In the genomic region with DNA sequence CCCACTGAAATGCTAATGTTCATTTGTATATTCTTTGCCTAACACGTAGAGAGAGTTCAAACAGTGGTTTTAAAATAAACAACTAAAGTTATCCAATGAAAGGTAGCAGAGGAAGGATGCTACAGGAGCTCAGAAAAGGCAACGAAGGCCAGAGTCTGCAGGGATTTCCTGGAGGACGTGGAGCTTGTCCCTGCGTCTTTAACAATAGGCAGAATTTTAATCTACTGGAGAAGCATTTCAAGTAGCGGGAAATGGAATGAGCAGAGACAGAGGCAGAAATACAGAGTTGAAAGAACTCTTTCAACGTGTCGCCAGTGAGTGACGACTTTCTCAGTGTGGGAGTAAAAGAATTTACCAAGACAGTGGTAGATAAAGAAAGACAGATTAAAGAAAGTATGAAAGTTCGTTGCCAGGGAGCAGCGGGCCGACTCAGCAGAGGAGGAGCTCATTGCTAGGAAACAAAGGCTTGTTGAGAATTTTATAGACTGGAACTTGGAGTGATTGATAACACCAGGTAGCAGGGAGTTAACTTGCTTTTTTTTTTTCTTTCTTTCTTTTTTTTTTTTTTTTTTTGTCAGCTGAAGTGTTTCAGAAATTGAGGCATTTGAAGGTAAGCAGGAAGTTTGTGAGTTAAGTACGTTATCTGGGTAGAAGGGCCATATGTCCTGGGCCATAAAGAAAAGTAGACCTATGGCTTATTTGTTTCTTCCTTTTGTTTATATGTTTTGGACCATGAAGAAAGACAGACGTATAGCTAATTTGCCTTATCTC, we compare ENCODE assay signal across 8 cellular contexts. TPM values are rescaled to one million over a fixed set of nuclear protein-coding genes. Genes with fewer than 3 reads are reported as not detected.
DNase-seq lines count a peak whose midpoint lies in the region; ATAC-seq, FAIRE-seq and TF ChIP-seq lines count a peak whose summit lies in the region.

No MANE protein-coding gene starts in this region.

- no peak for TF ChIP-seq CTCF in K562 (IDR thresholded peaks at IDR 0.05 in 2 of 3, conservative IDR thresholded peaks at IDR 0.05 in 1 of 3; ENCODE audit: insufficient read depth in 2 of 3, low read depth in 1 of 3, low read length in 3 of 3)

- peak; percentile 69 for TF ChIP-seq POLR2A in K562 (conservative IDR thresholded peaks at IDR 0.05)

- BruUV-seq in K562 (replicated peaks; lab: Mats Ljungman, UMichigan) = no TSS peak

- H3K4me2 ChIP-seq in K562 (ENCODE audit: insufficient read depth, low read length) = peak overlapping the region; percentile 94
- peak overlapping the region; percentile 88 for H3K4me2 ChIP-seq in skeletal muscle satellite cell (ENCODE audit: low read length)

- H3K27ac ChIP-seq in K562 (ENCODE audit: extremely low read depth, low read depth, low read length) = peak overlapping the region; percentile 95

- H3K36me3 ChIP-seq in K562 (ENCODE audit: control insufficient read depth, insufficient read depth, low read length) = peaks cover 13% of the 10 kb centered on the region; the same call in 2 of the 3 replicates
- H3K36me3 ChIP-seq in skeletal muscle satellite cell (ENCODE audit: insufficient read depth, low read length) = no peaks in the 10 kb centered on the region

- in situ Hi-C loops in K562 (cut with MboI) = no loop called here

- no peaks in the 10 kb centered on the region for H4K20me1 ChIP-seq in K562 (replicated peaks; ENCODE audit: control insufficient read depth, insufficient read depth, low read length)

- H2AFZ ChIP-seq in K562 (ENCODE audit: low read depth, low read length) = peak overlapping the region; percentile 93

- WGBS in K562 (ENCODE audit: insufficient coverage, low coverage, missing lambda C conversion rate) = 2% methylated on average over 13 of the region's 13 CpGs

- H3K27me3 ChIP-seq in K562 (ENCODE audit: control insufficient read depth in 2 of 2, insufficient read depth in 2 of 2, low read length in 2 of 2) (no peaks in the 10 kb centered on the region), skeletal muscle satellite cell (ENCODE audit: control insufficient read depth, insufficient read depth, low read length) (no peaks in the 10 kb centered on the region)

- H3K79me2 ChIP-seq in K562 (ENCODE audit: control insufficient read depth, insufficient read depth, low read length) = peaks cover 55% of the 10 kb centered on the region

- CTCF ChIA-PET in K562 (lab: Yijun Ruan, JAX; ENCODE audit: low intra/inter-chr PET ratio) = interaction anchor here (1.2 kb wide), 1 partner anchor 27 kb away, joined by 3 read pairs; no protein-coding TSS in a partner anchor

- no peak for TF ChIP-seq RAD21 in K562 (CRISPR knock-in tag; conservative IDR thresholded peaks at IDR 0.05 in 1 of 2, IDR thresholded peaks at IDR 0.05 in 1 of 2)

- H3K4me3 ChIP-seq in K562 (peak overlapping the region; percentile 76), iPS-18c (ENCODE audit: insufficient read depth, low read depth, low read length) (peak overlapping the region; percentile 95; the same call in 1 of the 2 replicates), skeletal muscle satellite cell (ENCODE audit: low read length) (peak overlapping the region; percentile 81)

- H3K9me3 ChIP-seq in K562 (replicated peaks; ENCODE audit: control insufficient read depth, insufficient read depth, low read depth, low read length) = no peaks in the 10 kb centered on the region
- no peaks in the 10 kb centered on the region for H3K9me3 ChIP-seq in iPS-18c (ENCODE audit: control insufficient read depth, insufficient read depth, low read length)
- no peaks in the 10 kb centered on the region for H3K9me3 ChIP-seq in skeletal muscle satellite cell (replicated peaks; ENCODE audit: low read length)

- intact Hi-C loops in K562 (cut with micrococcal nuclease) = no loop called here
- intact Hi-C loops in posterior vena cava (cut with DNase I) = no loop called here

- peak; percentile 35 for ATAC-seq in GM19452 (IDR thresholded peaks at IDR 0.05; ENCODE audit: unreplicated experiment)
- ATAC-seq in HG03521 (IDR thresholded peaks at IDR 0.05; ENCODE audit: unreplicated experiment) = peak; percentile 20
- peak; percentile 21 for ATAC-seq in K562

- POLR2A ChIA-PET in K562 (lab: Yijun Ruan, JAX) = interaction anchor here (0.6 to 2.6 kb wide), 12 partner anchors 8 to 192 kb away, joined by 3 to 17 read pairs (median 7); no protein-coding TSS in a partner anchor

- FAIRE-seq in K562 (lab: Jason Lieb, UNC) = peak; percentile 82

- DNase-seq in COLO829 (ENCODE audit: low spot score) (peak; percentile 69), SHP77 treated with DMSO at 0.1 percent for 48 hours (lab: John Stamatoyannopoulos, UW) (peak; percentile 73), K562 (ENCODE audit: extremely low read depth in 1 of 4, low spot score in 3 of 4) (peak; percentile 65 to 84 (median 68)), posterior vena cava (ENCODE audit: low spot score) (no peak)

- H3K9me1 ChIP-seq in K562 (ENCODE audit: control insufficient read depth, insufficient read depth, low read length) = no peaks in the 10 kb centered on the region

- peak overlapping the region; percentile 87 to 92; a peak in 3 of 4 replicates for H3K9ac ChIP-seq in K562 (ENCODE audit: insufficient read depth in 1 of 2, low read depth in 2 of 2, low read length in 2 of 2)
- H3K9ac ChIP-seq in skeletal muscle satellite cell (ENCODE audit: low read depth, low read length) = peak overlapping the region; percentile 85

- TF ChIP-seq EP300 in K562 (IDR thresholded peaks at IDR 0.05; ENCODE audit: low read length) = peak; percentile 77

- H3K4me1 ChIP-seq in K562 (replicated peaks in 1 of 2; ENCODE audit: control insufficient read depth in 2 of 2, insufficient read depth in 2 of 2, low read length in 2 of 2) (peaks cover 22 to 41% of the 10 kb centered on the region in 2 experiments), skeletal muscle satellite cell (ENCODE audit: control insufficient read depth, insufficient read depth, low read length) (peaks cover 20% of the 10 kb centered on the region)

TF ChIP-seq in K562, 482 proteins besides CTCF, POLR2A, EP300 and RAD21 (continues in another document):
- 0 out of 2 replicates have a peak, but pooled peaks have one; percentile 12 for TF ChIP-seq POLR2G (IDR thresholded peaks at IDR 0.05; ENCODE audit: low read depth, low read length)
- peak; percentile 36 for TF ChIP-seq GABPA (tag; conservative IDR thresholded peaks at IDR 0.05; ENCODE audit: low read depth)
- 0 out of 2 replicates have a peak, but pooled peaks have one; percentile 2 for TF ChIP-seq ZNF583 (CRISPR knock-in tag; IDR thresholded peaks at IDR 0.05)
- no peak for TF ChIP-seq ZNF146 (CRISPR knock-in tag; IDR thresholded peaks at IDR 0.05; ENCODE audit: unreplicated experiment)
- TF ChIP-seq RCOR1 (IDR thresholded peaks at IDR 0.05; ENCODE audit: borderline replicate concordance in 1 of 2, low read depth in 2 of 2, low read length in 2 of 2) = peak in 1 of 2 experiments; percentile 46; a peak in 1 of 4 replicates
- 0 out of 2 replicates have a peak, but pooled peaks have one; percentile 20 for TF ChIP-seq SMARCC2 (IDR thresholded peaks at IDR 0.05; ENCODE audit: low read depth)
- no peak for TF ChIP-seq ZNF282 (CRISPR knock-in tag; IDR thresholded peaks at IDR 0.05)
- peak; percentile 64; the same call in 1 of the 2 replicates for TF ChIP-seq MYNN (IDR thresholded peaks at IDR 0.05)
- no peak for TF ChIP-seq MYNN (CRISPR knock-in tag; IDR thresholded peaks at IDR 0.05)

RNA-seq across cellular contexts. Expression of a gene that starts 0.6 kb away (rescaled TPM):
- 91.7 and 241 TPM in 2 replicates for total RNA-seq in K562 (2011; cell fraction: chromatin; rRNA removed; ENCODE audit: low replicate concordance)
- 43.5 and 55.7 TPM in 2 replicates for total RNA-seq in K562 (2011; cell fraction: nucleolus; rRNA removed)
- 65.8 and 79.2 TPM in 2 replicates for total RNA-seq in K562 (2011; cell fraction: nucleoplasm; rRNA removed)
- total RNA-seq in K562 (2014; rRNA removed) (69.9 and 79.6 TPM in 2 replicates), K562 (2014; rRNA removed; fragmentation: Illumina TruSeq; extraction: Trizol) (90.3 and 91.4 TPM in 2 replicates), K562 (2015; rRNA removed; fragmentation: Illumina TruSeq; extraction: Trizol) (90.1 and 94.4 TPM in 2 replicates), K562 (2021) (91.2 and 95.8 TPM in 2 replicates), posterior vena cava (10 to 100 TPM; 38.0 to 38.1 TPM)
- polyA plus RNA-seq in K562 (2011; rRNA removed) (55.3 and 56.7 TPM in 2 replicates), K562 (2014; fragmentation: Illumina TruSeq; extraction: Trizol) (63.7 and 70.8 TPM in 2 replicates), K562 (2014; fragmentation: Nextera tagmentation; extraction: Ambion mirVana) (10 to 100 TPM; 15.3 to 33.5 TPM), K562 (2014; rRNA removed) (43.1 and 49.5 TPM in 2 replicates)
- polyA plus RNA-seq in K562 (2011; cell fraction: cytosol; rRNA removed) = 40.2 and 57.1 TPM in 2 replicates
- polyA plus RNA-seq in K562 (2011; cell fraction: nucleus; rRNA removed) = 61.7 and 63.2 TPM in 2 replicates
- 55.4 and 126 TPM in 2 replicates for polyA plus RNA-seq in K562 (2012)
- 182 and 229 TPM in 2 replicates for polyA minus RNA-seq in K562 (2011; rRNA and poly(A)+ RNA removed)
- polyA minus RNA-seq in K562 (2011; cell fraction: cytosol; rRNA and poly(A)+ RNA removed) = 75.2 and 76.4 TPM in 2 replicates
- polyA minus RNA-seq in K562 (2011; cell fraction: nucleus; rRNA and poly(A)+ RNA removed) = 67.5 and 123 TPM in 2 replicates
- 52.4 and 59.8 TPM in 2 replicates for total RNA-seq in skeletal muscle satellite cell (2012; rRNA removed)

RNA-seq across cellular contexts. Expression of a gene that starts 29.9 kb away (rescaled TPM):
- 46.4 and 156 TPM in 2 replicates for total RNA-seq in K562 (2011; cell fraction: chromatin; rRNA removed; ENCODE audit: low replicate concordance)
- 25.7 and 32.1 TPM in 2 replicates for total RNA-seq in K562 (2011; cell fraction: nucleolus; rRNA removed)
- total RNA-seq in K562 (2011; cell fraction: nucleoplasm; rRNA removed) = 53.1 and 62.4 TPM in 2 replicates
- 116 and 118 TPM in 2 replicates for total RNA-seq in K562 (2014; rRNA removed)
- total RNA-seq in K562 (2014; rRNA removed; fragmentation: Illumina TruSeq; extraction: Trizol) = 277 and 293 TPM in 2 replicates
- 212 and 232 TPM in 2 replicates for total RNA-seq in K562 (2015; rRNA removed; fragmentation: Illumina TruSeq; extraction: Trizol)
- total RNA-seq in K562 (2021) = 190 and 203 TPM in 2 replicates
- 143 and 249 TPM in 2 replicates for polyA plus RNA-seq in K562 (2011; rRNA removed)
- 32.5 and 67.6 TPM in 2 replicates for polyA plus RNA-seq in K562 (2011; cell fraction: cytosol; rRNA removed)
- 41.8 and 80.5 TPM in 2 replicates for polyA plus RNA-seq in K562 (2011; cell fraction: nucleus; rRNA removed)
- polyA plus RNA-seq in K562 (2012) = 113 and 183 TPM in 2 replicates
- polyA plus RNA-seq in K562 (2014; fragmentation: Illumina TruSeq; extraction: Trizol) = 217 and 239 TPM in 2 replicates
- polyA plus RNA-seq in K562 (2014; fragmentation: Nextera tagmentation; extraction: Ambion mirVana) = 100 to 1,000 TPM; 172 to 265 TPM
- 176 and 184 TPM in 2 replicates for polyA plus RNA-seq in K562 (2014; rRNA removed)
- polyA minus RNA-seq in K562 (2011; rRNA and poly(A)+ RNA removed) = 229 and 258 TPM in 2 replicates
- polyA minus RNA-seq in K562 (2011; cell fraction: cytosol; rRNA and poly(A)+ RNA removed) = 54.7 and 90.4 TPM in 2 replicates
- 44.2 and 74.3 TPM in 2 replicates for polyA minus RNA-seq in K562 (2011; cell fraction: nucleus; rRNA and poly(A)+ RNA removed)
- 71.6 and 77.3 TPM in 2 replicates for total RNA-seq in skeletal muscle satellite cell (2012; rRNA removed)
- total RNA-seq in posterior vena cava = 10 to 100 TPM; 74.2 to 81.3 TPM
